25 cellular contexts compared by ENCODE assay signal in genomic region chr17:32752934-32753333, GRCh38.
DNase-seq lines count a peak whose midpoint lies in the region; ATAC-seq, FAIRE-seq and TF ChIP-seq lines count a peak whose summit lies in the region.
"Had no signal": no experiment of that assay in that cellular context is flagged by ENCODE, and none has a peak within 500 bp of the region (broad histone marks: within the 10 kb centered on the region; RNA-seq: fewer than 3 reads in every experiment).

No MANE protein-coding gene starts in this region.

- H3K9me3 ChIP-seq in astrocyte (ENCODE audit: insufficient read depth, low read depth, low read length), result no peaks in the 10 kb centered on the region
- H3K9me3 ChIP-seq in H1 (ENCODE audit: insufficient read depth in 2 of 2, low read depth in 1 of 2, low read length in 1 of 2), result no peaks in the 10 kb centered on the region; a peak in 1 of 4 replicates
- H3K9me3 ChIP-seq: BE2C, BLaER1 had no signal

- no peaks in the 10 kb centered on the region for H4K20me1 ChIP-seq in astrocyte (ENCODE audit: insufficient read depth, low read length)
- no peaks in the 10 kb centered on the region for H4K20me1 ChIP-seq in H1 (replicated peaks in 1 of 2; ENCODE audit: control insufficient read depth in 1 of 2, insufficient read depth in 2 of 2, low read length in 2 of 2)
- H4K20me1 ChIP-seq: BLaER1 had no signal

- H2BK5ac ChIP-seq in H1 (ENCODE audit: low read depth, low read length), result no peak overlapping the region

- no peak overlapping the region for H2BK120ac ChIP-seq in H1 (replicated peaks; ENCODE audit: low read depth, low read length)

- no peak overlapping the region for H3K14ac ChIP-seq in H1 (ENCODE audit: insufficient read length)

- no peaks in the 10 kb centered on the region for H3K79me1 ChIP-seq in H1 (ENCODE audit: low read depth, low read length)

- H3K9ac ChIP-seq in astrocyte (ENCODE audit: low read length) (no peak overlapping the region), H1 (replicated peaks in 1 of 4; ENCODE audit: extremely low read depth in 1 of 4, low read depth in 3 of 4, low read length in 3 of 4) (no peak overlapping the region)
- H3K9ac ChIP-seq: BLaER1 had no signal

- no peaks in the 10 kb centered on the region for H3K4me1 ChIP-seq in astrocyte (ENCODE audit: insufficient read depth, low read length)
- H3K4me1 ChIP-seq in H1 (replicated peaks in 1 of 4; ENCODE audit: control insufficient read depth in 3 of 4, insufficient read depth in 4 of 4, low read length in 3 of 4), result no peaks in the 10 kb centered on the region
- H3K4me1 ChIP-seq: BE2C, BLaER1 had no signal

- H4K91ac ChIP-seq in H1 (replicated peaks; ENCODE audit: insufficient read length, low read length), result no peak overlapping the region

- no peak overlapping the region for H3K4me3 Mint-ChIP-seq in astrocyte (ENCODE audit: unreplicated experiment)
- H3K4me3 Mint-ChIP-seq in natural killer cell treated with Interleukin-12 subunit alpha and Interleukin-12 subunit beta and Interleukin-15 and Interleukin-18, amount 100 ng/mL, for 72 hours, result no peak overlapping the region
- H3K4me3 Mint-ChIP-seq: CD14-positive monocyte; CD4-positive, alpha-beta memory T cell; CD4-positive, CD25-positive, alpha-beta regulatory T cell; CD8-positive, alpha-beta memory T cell had no signal

- no peaks in the 10 kb centered on the region for H3K27me3 Mint-ChIP-seq in astrocyte (ENCODE audit: low read depth, unreplicated experiment)
- peaks cover 0 to 4% of the 10 kb centered on the region in 2 donors for H3K27me3 Mint-ChIP-seq in natural killer cell treated with Interleukin-12 subunit alpha and Interleukin-12 subunit beta and Interleukin-15 and Interleukin-18, amount 100 ng/mL, for 72 hours
- H3K27me3 Mint-ChIP-seq: CD4-positive, alpha-beta memory T cell; CD4-positive, CD25-positive, alpha-beta regulatory T cell; CD8-positive, alpha-beta memory T cell had no signal

- CTCF ChIA-PET in H1 (lab: Charles Lee; ENCODE audit: partially characterized antibody), result interaction anchor here (0.8 kb wide), 1 partner anchor 269 kb away, joined by 3 read pairs; no protein-coding TSS in a partner anchor

- H3K56ac ChIP-seq in H1 (replicated peaks; ENCODE audit: insufficient read length, low read depth, low read length), result no peak overlapping the region

- H2AFZ ChIP-seq in astrocyte (ENCODE audit: low read depth, low read length), result no peak overlapping the region
- H2AFZ ChIP-seq in H1 (ENCODE audit: low read length), result no peak overlapping the region

- no peak for TF ChIP-seq EP300 in H1 (IDR thresholded peaks at IDR 0.05; ENCODE audit: borderline replicate concordance in 1 of 2, low read depth in 2 of 2, low read length in 2 of 2)

- H3K79me2 ChIP-seq in astrocyte (ENCODE audit: insufficient read depth, low read length) (no peaks in the 10 kb centered on the region), H1 (ENCODE audit: control insufficient read depth in 1 of 2, insufficient read depth in 2 of 2, low read length in 2 of 2) (no peaks in the 10 kb centered on the region)

- no peak overlapping the region for H4K5ac ChIP-seq in H1 (ENCODE audit: insufficient read length, low read depth, low read length)

- no peaks in the 10 kb centered on the region for H3K36me3 ChIP-seq in astrocyte (ENCODE audit: insufficient read depth, low read length)
- no peaks in the 10 kb centered on the region for H3K36me3 ChIP-seq in H1 (ENCODE audit: control insufficient read depth in 2 of 4, insufficient read depth in 4 of 4, low read length in 3 of 4)
- H3K36me3 ChIP-seq: BE2C, BLaER1 had no signal

- no peak overlapping the region for H3K4ac ChIP-seq in H1 (replicated peaks; ENCODE audit: insufficient read length, low read depth, low read length)

- H3K23me2 ChIP-seq in H1 (ENCODE audit: low read depth, low read length), result no peaks in the 10 kb centered on the region

- FAIRE-seq in astrocyte (lab: Jason Lieb, UNC), result peak; percentile 34
- no peak for FAIRE-seq in H1 (lab: Jason Lieb, UNC)
- FAIRE-seq: A204.1, GM12878, GM12892 had no signal

- no peak overlapping the region for H2BK15ac ChIP-seq in H1 (ENCODE audit: low read length)

- no peak for TF ChIP-seq POLR2A in H1 (IDR thresholded peaks at IDR 0.05; ENCODE audit: control extremely low read depth in 1 of 2, low read depth in 2 of 2, low read length in 2 of 2)

- H3K27ac ChIP-seq in astrocyte (ENCODE audit: low read depth, low read length), result no peak overlapping the region
- H3K27ac ChIP-seq in H1 (ENCODE audit: low read depth, low read length), result no peak overlapping the region
- H3K27ac ChIP-seq: BLaER1 had no signal

- ATAC-seq in GM21717 (IDR thresholded peaks at IDR 0.05; ENCODE audit: unreplicated experiment), result no peak
- ATAC-seq in natural killer cell treated with Interleukin-12 subunit alpha and Interleukin-12 subunit beta and Interleukin-15 and Interleukin-18, amount 100 ng/mL, for 72 hours, result no peak
- ATAC-seq: GM12878 had no signal

- POLR2A ChIA-PET in H1 (lab: Charles Lee; ENCODE audit: partially characterized antibody), result no interaction called here

- H3K27ac Mint-ChIP-seq in astrocyte (ENCODE audit: unreplicated experiment), result no peak overlapping the region
- H3K27ac Mint-ChIP-seq in natural killer cell treated with Interleukin-12 subunit alpha and Interleukin-12 subunit beta and Interleukin-15 and Interleukin-18, amount 100 ng/mL, for 72 hours, result no peak overlapping the region
- H3K27ac Mint-ChIP-seq: CD14-positive monocyte; CD4-positive, alpha-beta memory T cell; CD4-positive, CD25-positive, alpha-beta regulatory T cell; CD8-positive, alpha-beta memory T cell had no signal

- 93% methylated on average over 4 of the region's 4 CpGs; no CpG with 5 or more reads in 1 of the 2 experiments for WGBS in H1 (ENCODE audit: extremely low coverage in 1 of 2, insufficient coverage in 1 of 2, insufficient read length in 1 of 2, insufficient replicate concordance in 2 of 2, low coverage in 1 of 2, low lambda C conversion rate in 2 of 2, missing lambda C conversion rate in 1 of 2), 2 experiments

- H3K4me1 Mint-ChIP-seq in astrocyte (ENCODE audit: low read depth, unreplicated experiment), result peaks cover 11% of the 10 kb centered on the region
- no peaks in the 10 kb centered on the region for H3K4me1 Mint-ChIP-seq in natural killer cell treated with Interleukin-12 subunit alpha and Interleukin-12 subunit beta and Interleukin-15 and Interleukin-18, amount 100 ng/mL, for 72 hours (ENCODE audit: low read depth in 2 of 2)
- H3K4me1 Mint-ChIP-seq: CD4-positive, CD25-positive, alpha-beta regulatory T cell had no signal

- H3K4me2 ChIP-seq in astrocyte (ENCODE audit: low read length), result no peak overlapping the region
- no peak overlapping the region for H3K4me2 ChIP-seq in H1 (ENCODE audit: insufficient read depth in 1 of 2, low read depth in 2 of 2, low read length in 2 of 2)
- H3K4me2 ChIP-seq: BLaER1 had no signal

- DNase-seq in astrocyte (ENCODE audit: low read depth) (no peak), H1 (ENCODE audit: low read depth in 1 of 2, low spot score in 2 of 2) (no peak), anterior cingulate cortex (lab: John Stamatoyannopoulos, UW) (no peak)
- DNase-seq in natural killer cell treated with Interleukin-12 subunit alpha and Interleukin-12 subunit beta and Interleukin-15 and Interleukin-18, amount 100 ng/mL, for 72 hours (ENCODE audit: low spot score), result no peak
- DNase-seq: 8988T; ACHN; BE2C; C1 segment of cervical spinal cord; CD4-positive, alpha-beta memory T cell; CD4-positive, CD25-positive, alpha-beta regulatory T cell; CD8-positive, alpha-beta memory T cell; COR-L47; DMS 273 treated with DMSO at 0.1 percent for 48 hours; DMS153; DMS53; DMS79; DND-41; EL; GDM1 had no signal

- H2BK12ac ChIP-seq in H1 (ENCODE audit: low read depth, low read length), result no peak overlapping the region

- H4K8ac ChIP-seq in H1 (ENCODE audit: extremely low read depth, insufficient read depth, low read length), result no peak overlapping the region

- TF ChIP-seq RAD21 in H1 (IDR thresholded peaks at IDR 0.05 in 1 of 2, conservative IDR thresholded peaks at IDR 0.05 in 1 of 2; ENCODE audit: low read depth in 2 of 2, low read length in 2 of 2), result no peak

- H3K27me3 ChIP-seq in astrocyte (ENCODE audit: insufficient read depth, low read length), result no peaks in the 10 kb centered on the region
- peaks cover 0 to 1% (median 0%) of the 10 kb centered on the region in 4 experiments; a peak in 1 of 7 replicates for H3K27me3 ChIP-seq in H1 (replicated peaks in 1 of 4; ENCODE audit: control insufficient read depth in 3 of 4, extremely low read depth in 1 of 4, insufficient read depth in 3 of 4, low read length in 3 of 4)
- H3K27me3 ChIP-seq: BE2C, BLaER1 had no signal

- TF ChIP-seq CTCF in astrocyte (IDR thresholded peaks at IDR 0.05; ENCODE audit: insufficient read depth, low read depth, low read length) (no peak), H1 (IDR thresholded peaks at IDR 0.05; ENCODE audit: control extremely low read depth in 1 of 3, insufficient read depth in 1 of 3, low read depth in 1 of 3, low read length in 3 of 3) (no peak)

- no peak overlapping the region for H3K23ac ChIP-seq in H1 (ENCODE audit: insufficient read length)

- H3K4me3 ChIP-seq in astrocyte (ENCODE audit: insufficient read depth, low read depth, low read length) (no peak overlapping the region), H1 (ENCODE audit: extremely low read depth in 1 of 4, insufficient read depth in 2 of 4, low read depth in 3 of 4, low read length in 4 of 4) (no peak overlapping the region)
- H3K4me3 ChIP-seq: BLaER1, GM12878 had no signal

- H3K18ac ChIP-seq in H1 (ENCODE audit: extremely low read depth, low read length), result no peak overlapping the region

- H3K36me3 Mint-ChIP-seq in astrocyte (ENCODE audit: low read depth, unreplicated experiment), result peaks cover 2% of the 10 kb centered on the region
- no peaks in the 10 kb centered on the region for H3K36me3 Mint-ChIP-seq in natural killer cell treated with Interleukin-12 subunit alpha and Interleukin-12 subunit beta and Interleukin-15 and Interleukin-18, amount 100 ng/mL, for 72 hours
- H3K36me3 Mint-ChIP-seq: CD14-positive monocyte; CD4-positive, CD25-positive, alpha-beta regulatory T cell had no signal

- no peaks in the 10 kb centered on the region for H3K9me3 Mint-ChIP-seq in astrocyte (ENCODE audit: unreplicated experiment)
- no peaks in the 10 kb centered on the region for H3K9me3 Mint-ChIP-seq in natural killer cell treated with Interleukin-12 subunit alpha and Interleukin-12 subunit beta and Interleukin-15 and Interleukin-18, amount 100 ng/mL, for 72 hours
- H3K9me3 Mint-ChIP-seq: CD4-positive, alpha-beta memory T cell; CD8-positive, alpha-beta memory T cell had no signal

- H2AK5ac ChIP-seq in H1 (ENCODE audit: low read depth, low read length), result no peak overlapping the region

- H2BK20ac ChIP-seq in H1 (ENCODE audit: low read length), result no peak overlapping the region

TF ChIP-seq in H1, 55 proteins besides CTCF, POLR2A, EP300 and RAD21 (continues in another document):
- no peak for TF ChIP-seq CHD2 (IDR thresholded peaks at IDR 0.05; ENCODE audit: low read length)
- TF ChIP-seq KDM5A (IDR thresholded peaks at IDR 0.05; ENCODE audit: low read length), result no peak
- 0 out of 2 replicates have a peak, but pooled peaks have one; percentile 23 for TF ChIP-seq KDM1A (IDR thresholded peaks at IDR 0.05; ENCODE audit: borderline replicate concordance, low read length)
- no peak for TF ChIP-seq CEBPB (IDR thresholded peaks at IDR 0.05; ENCODE audit: low read depth, low read length)
- no peak for TF ChIP-seq RFX5 (IDR thresholded peaks at IDR 0.05; ENCODE audit: borderline replicate concordance, low read depth, low read length)
